8 cellular contexts compared by ENCODE assay signal in the genomic region with DNA sequence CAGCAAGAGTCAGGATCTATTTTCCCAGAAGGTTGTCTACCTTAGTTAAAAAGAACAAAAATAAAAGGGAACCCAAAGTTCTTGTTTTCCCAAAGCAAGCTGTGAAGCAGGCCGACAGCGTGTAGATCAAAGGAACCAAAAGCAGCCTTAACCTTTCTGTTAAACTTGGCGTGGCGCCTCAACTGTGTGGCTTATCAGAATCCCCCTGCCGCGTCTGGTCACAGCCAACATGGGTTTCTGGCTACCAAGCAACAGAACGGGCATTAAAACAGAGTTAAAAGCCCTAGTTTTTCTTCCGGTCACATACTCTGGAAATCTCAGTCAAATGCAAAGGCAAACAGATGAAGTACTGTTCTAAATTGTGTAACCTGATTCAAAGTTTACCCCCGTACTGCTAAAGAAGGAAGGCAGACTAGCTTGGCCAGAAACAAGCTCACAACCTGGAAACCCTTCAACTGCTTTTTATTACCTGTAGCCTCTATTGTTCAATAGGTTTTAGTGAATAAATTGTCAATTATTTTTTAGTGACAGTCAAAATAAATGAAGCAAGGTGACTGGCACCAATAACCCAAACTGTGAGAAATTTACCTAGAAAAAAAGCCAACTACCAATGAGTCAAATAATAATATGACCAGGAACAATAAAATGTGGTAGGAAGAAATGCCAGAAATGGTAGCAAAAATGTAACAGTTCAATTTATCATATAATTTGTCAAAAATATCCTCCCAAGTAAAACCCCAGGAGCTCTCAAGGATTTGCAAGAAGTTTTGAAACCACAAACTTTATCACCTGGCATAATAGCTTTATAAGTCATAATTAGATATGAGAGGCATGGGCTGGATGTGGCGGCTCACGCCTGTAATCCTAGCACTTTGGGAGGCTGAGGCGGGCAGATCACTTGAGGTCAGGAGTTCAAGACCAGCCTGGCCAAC. TPM values are rescaled to one million over a fixed set of nuclear protein-coding genes. Genes with fewer than 3 reads are reported as not detected.
DNase-seq lines count a peak whose midpoint lies in the region; ATAC-seq, FAIRE-seq and TF ChIP-seq lines count a peak whose summit lies in the region.

No MANE protein-coding gene starts in this region.

- H3K4me3 ChIP-seq in GM23338 (no peak overlapping the region), GM12878 (peak overlapping the region; percentile 14)

- H3K9ac ChIP-seq in GM12878 (ENCODE audit: control insufficient read depth, insufficient read depth, low read length), result peak overlapping the region; percentile 57

- TF ChIP-seq RAD21 in GM12878 (IDR thresholded peaks at IDR 0.05; ENCODE audit: insufficient read depth, low read depth, low read length), result no peak

- H3K36me3 ChIP-seq in GM23338 (ENCODE audit: insufficient read depth), result no peaks in the 10 kb centered on the region; the same call in 1 of the 2 replicates
- H3K36me3 ChIP-seq in GM12878 (ENCODE audit: control insufficient read depth in 2 of 2, insufficient read depth in 2 of 2, low read length in 1 of 2), result peaks cover 0 to under 1% of the 10 kb centered on the region in 2 experiments; a peak in 2 of 4 replicates

- DNase-seq in GM23338 (ENCODE audit: low spot score) (peak; percentile 26), NCI-H748 (lab: John Stamatoyannopoulos, UW; ENCODE audit: unreplicated experiment) (peak; percentile 69), GM12878 (ENCODE audit: low read depth, low spot score) (peak; percentile 52), C1 segment of cervical spinal cord (lab: John Stamatoyannopoulos, UW) (no peak)
- DNase-seq in naive thymus-derived CD8-positive, alpha-beta T cell, result peak; percentile 21 to 78 (median 59)

- POLR2A ChIA-PET in GM12878 (lab: Charles Lee), result interaction anchor here (0.6 to 4.2 kb wide), 5 partner anchors 11 to 69 kb away, joined by 3 to 34 read pairs (median 3); partner anchors contain the start of genes NDUFS8 and TCIRG1
- POLR2A ChIA-PET in naive thymus-derived CD8-positive, alpha-beta T cell (lab: Charles Lee), result interaction anchor here (0.6 to 1.3 kb wide), 4 partner anchors 12 to 294 kb away, joined by 3 to 4 read pairs (median 4); partner anchors contain the start of gene CHKA

- no peak for TF ChIP-seq EP300 in GM12878 (IDR thresholded peaks at IDR 0.05; ENCODE audit: borderline replicate concordance in 1 of 2, control insufficient read depth in 1 of 2, low read depth in 2 of 2, low read length in 2 of 2)

- FAIRE-seq in GM12878 (lab: Jason Lieb, UNC), result peak; percentile 95

- H2AFZ ChIP-seq in GM23338, result no peak overlapping the region
- H2AFZ ChIP-seq in GM12878 (ENCODE audit: control insufficient read depth, low read depth, low read length), result peak overlapping the region; percentile 69

- H3K4me2 ChIP-seq in GM23338 (no peak overlapping the region), GM12878 (ENCODE audit: control insufficient read depth, insufficient read depth) (peak overlapping the region; percentile 84)

- SMC1A ChIA-PET in GM12878 (lab: Charles Lee; ENCODE audit: uncharacterized antibody, unreplicated experiment), result interaction anchor here (0.7 to 4.8 kb wide), 9 partner anchors 8 to 158 kb away, joined by 3 to 40 read pairs (median 5); partner anchors contain the start of gene CHKA

- ATAC-seq in GM23338, result peak; percentile 60
- ATAC-seq in GM12878, result peak; percentile 96
- peak; percentile 98 for ATAC-seq in naive thymus-derived CD8-positive, alpha-beta T cell
- ATAC-seq in GM18517 (IDR thresholded peaks at IDR 0.05; ENCODE audit: unreplicated experiment), result no peak
- ATAC-seq in HG03097 (IDR thresholded peaks at IDR 0.05; ENCODE audit: low FRiP score, unreplicated experiment), result no peak
- no peak for ATAC-seq in GM18502 (IDR thresholded peaks at IDR 0.05; ENCODE audit: poor library complexity, unreplicated experiment)

- H3K4me1 Mint-ChIP-seq in GM23338, result peaks cover 18% of the 10 kb centered on the region
- peaks cover 17 to 47% (median 30%) of the 10 kb centered on the region in 4 donors for H3K4me1 Mint-ChIP-seq in naive thymus-derived CD8-positive, alpha-beta T cell

- peaks cover 2% of the 10 kb centered on the region for H3K27me3 Mint-ChIP-seq in GM23338 (ENCODE audit: insufficient read depth, low read depth, poor library complexity)
- no peaks in the 10 kb centered on the region for H3K27me3 Mint-ChIP-seq in naive thymus-derived CD8-positive, alpha-beta T cell

- RAD21 ChIA-PET in GM12878 (lab: Charles Lee; ENCODE audit: unreplicated experiment), result interaction anchor here (0.9 to 3.1 kb wide), 3 partner anchors 18 to 271 kb away, joined by 3 to 28 read pairs (median 3); no protein-coding TSS in a partner anchor

- BruUV-seq in GM12878 (replicated peaks; lab: Mats Ljungman, UMichigan), result no TSS peak

- no peaks in the 10 kb centered on the region for H3K9me2 ChIP-seq in GM23338 (ENCODE audit: insufficient read depth)

- no peak for TF ChIP-seq POLR2A in GM12878 (IDR thresholded peaks at IDR 0.05; ENCODE audit: low read depth, low read length)

- H4K20me1 ChIP-seq in GM23338 (replicated peaks; ENCODE audit: insufficient read depth) (peaks cover 64% of the 10 kb centered on the region), GM12878 (ENCODE audit: control insufficient read depth, insufficient read depth) (no peaks in the 10 kb centered on the region)

- intact Hi-C loops in GM12878 (cut with micrococcal nuclease; ENCODE audit: unreplicated experiment), result no loop called here

- H3F3A ChIP-seq in GM23338 (replicated peaks; ENCODE audit: low read depth), result no peaks in the 10 kb centered on the region

- no peaks in the 10 kb centered on the region for H3K27me3 ChIP-seq in GM23338 (ENCODE audit: insufficient read depth)
- no peaks in the 10 kb centered on the region for H3K27me3 ChIP-seq in GM12878 (replicated peaks in 1 of 2; ENCODE audit: control insufficient read depth in 2 of 2, insufficient read depth in 2 of 2, low read length in 1 of 2)

- no peak overlapping the region for H3K4me3 Mint-ChIP-seq in GM23338
- peak overlapping the region; percentile 65 to 88 (median 75) for H3K4me3 Mint-ChIP-seq in naive thymus-derived CD8-positive, alpha-beta T cell

- in situ Hi-C loops in GM12878 (cut with MboI), result no loop called here

- 0 out of 2 replicates have a peak overlapping the region, but pooled peaks have one; percentile 36 for H3K27ac Mint-ChIP-seq in GM23338
- H3K27ac Mint-ChIP-seq in naive thymus-derived CD8-positive, alpha-beta T cell, result peak overlapping the region; percentile 73 to 93 (median 87)

- H3K36me3 Mint-ChIP-seq in GM23338 (ENCODE audit: low read depth), result peaks cover 18% of the 10 kb centered on the region
- H3K36me3 Mint-ChIP-seq in naive thymus-derived CD8-positive, alpha-beta T cell, result peaks cover 0 to 6% (median 1%) of the 10 kb centered on the region in 3 donors

- CTCF ChIA-PET in GM12878 (lab: Yijun Ruan, JAX), result interaction anchor here (0.7 to 3.5 kb wide), 7 partner anchors 10 to 105 kb away, joined by 3 to 14 read pairs (median 4); no protein-coding TSS in a partner anchor

- H3K9me3 ChIP-seq in GM12878 (replicated peaks; ENCODE audit: control insufficient read depth, insufficient read depth, low read length), result no peaks in the 10 kb centered on the region

- WGBS in GM12878 (ENCODE audit: insufficient coverage, insufficient replicate concordance, low lambda C conversion rate, missing lambda C conversion rate), result 49% methylated on average over 12 of the region's 12 CpGs

- TF ChIP-seq CTCF in GM23338 (conservative IDR thresholded peaks at IDR 0.05; ENCODE audit: low read depth in 2 of 2) (no peak), GM12878 (IDR thresholded peaks at IDR 0.05 in 2 of 3, conservative IDR thresholded peaks at IDR 0.05 in 1 of 3; ENCODE audit: control insufficient read depth in 2 of 3, extremely low read depth in 1 of 3, insufficient read depth in 1 of 3, low read depth in 3 of 3, low read length in 3 of 3) (no peak)

- H3K9me3 Mint-ChIP-seq in GM23338, result no peaks in the 10 kb centered on the region
- H3K9me3 Mint-ChIP-seq in naive thymus-derived CD8-positive, alpha-beta T cell, result no peaks in the 10 kb centered on the region

- peaks cover 93% of the 10 kb centered on the region for H3K79me2 ChIP-seq in GM23338 (replicated peaks; ENCODE audit: insufficient read depth)
- H3K79me2 ChIP-seq in GM12878 (ENCODE audit: control insufficient read depth, insufficient read depth, low read length), result peaks cover 47% of the 10 kb centered on the region

- H3K4me1 ChIP-seq in GM23338 (ENCODE audit: insufficient read depth) (peaks cover 3% of the 10 kb centered on the region), GM12878 (ENCODE audit: control insufficient read depth, insufficient read depth, low read length) (peaks cover 8% of the 10 kb centered on the region)

- H3K27ac ChIP-seq in GM23338 (ENCODE audit: low read depth), result no peak overlapping the region
- peak overlapping the region; percentile 83 for H3K27ac ChIP-seq in GM12878 (ENCODE audit: control insufficient read depth, insufficient read depth)

TF ChIP-seq in GM23338, 12 proteins besides CTCF, POLR2A, EP300 and RAD21 (continues in another document):
- TF ChIP-seq EZH2phosphoT487 (IDR thresholded peaks at IDR 0.05; ENCODE audit: unreplicated experiment), result no peak

RNA-seq across cellular contexts. Expression of gene CHKA, which starts 21.4 kb away (rescaled TPM):
- 92.5 and 94.4 TPM in 2 replicates for total RNA-seq in GM23338 (2014; rRNA removed; shearing (Covaris generic))
- 37.1 and 40.1 TPM in 2 replicates for polyA plus RNA-seq in GM23338 (2016; fragmentation: Nextera tagmentation; extraction: Ambion mirVana)
- total RNA-seq in GM12878 (2013; cell fraction: nucleolus; rRNA removed), result 141 and 149 TPM in 2 replicates
- 21.9 and 25.0 TPM in 2 replicates for total RNA-seq in GM12878 (2014; rRNA removed)
- 23.4 and 25.4 TPM in 2 replicates for total RNA-seq in GM12878 (2014; rRNA removed; fragmentation: Illumina TruSeq; extraction: Trizol)
- total RNA-seq in GM12878 (2021), result 21.2 and 23.6 TPM in 2 replicates
- 16.9 TPM for polyA plus RNA-seq in GM12878 (2011; ENCODE audit: low read depth)
- polyA plus RNA-seq in GM12878 (2011; rRNA removed), result 27.6 and 32.8 TPM in 2 replicates
- polyA plus RNA-seq in GM12878 (2011; cell fraction: cytosol; rRNA removed), result 18.6 and 19.7 TPM in 2 replicates
- polyA plus RNA-seq in GM12878 (2011; cell fraction: nucleus; rRNA removed), result 64.0 and 71.0 TPM in 2 replicates
- polyA plus RNA-seq in GM12878 (2012), result 23.1 and 24.9 TPM in 2 replicates
- 20.6 and 33.6 TPM in 2 replicates for polyA plus RNA-seq in GM12878 (2014; fragmentation: Illumina TruSeq; extraction: Trizol)
- polyA plus RNA-seq in GM12878 (2014; fragmentation: Nextera tagmentation; extraction: Ambion mirVana), result 1 to 10 TPM; 5.2 to 5.3 TPM
- polyA plus RNA-seq in GM12878 (2014; rRNA removed), result 29.2 and 31.6 TPM in 2 replicates
- polyA plus RNA-seq in GM12878 (2016; fragmentation: Nextera tagmentation; extraction: Ambion mirVana), result 10 to 100 TPM in 1 of 2 experiments, 1 to 10 TPM in 1; 5.3 to 15.6 TPM
- 25.0 and 27.1 TPM in 2 replicates for polyA minus RNA-seq in GM12878 (2011; rRNA and poly(A)+ RNA removed)
- polyA minus RNA-seq in GM12878 (2011; cell fraction: cytosol; rRNA and poly(A)+ RNA removed), result 7.3 and 10.0 TPM in 2 replicates
- 12.7 and 23.2 TPM in 2 replicates for polyA minus RNA-seq in GM12878 (2011; cell fraction: nucleus; rRNA and poly(A)+ RNA removed)
- total RNA-seq in naive thymus-derived CD8-positive, alpha-beta T cell, result 10 to 100 TPM; 12.6 to 14.3 TPM
- 1 to 10 TPM; 3.7 to 9.1 (median 6.0) TPM for polyA plus RNA-seq in naive thymus-derived CD8-positive, alpha-beta T cell

Comparison
In these comparisons a context has a peak if more than half of its experiments do, and no peak if none do; other contexts are left out.
1. ATAC-seq: peak in GM23338 (single experiment), GM12878 (single experiment) and naive thymus-derived CD8-positive, alpha-beta T cell (2 of 2); none in GM18517 (single experiment), HG03097 (single experiment) and GM18502 (single experiment).
2. DNase-seq: peak in GM23338 (single experiment), NCI-H748 (single experiment), GM12878 (single experiment) and naive thymus-derived CD8-positive, alpha-beta T cell (10 of 10); none in C1 segment of cervical spinal cord (0 of 14).